9 cellular contexts compared by ENCODE assay signal in genomic region chrX:17860811-17861495, GRCh38. TPM values are rescaled to one million over a fixed set of nuclear protein-coding genes. Genes with fewer than 3 reads are reported as not detected.
DNase-seq lines count a peak whose midpoint lies in the region; ATAC-seq and TF ChIP-seq lines count a peak whose summit lies in the region.
"Had no signal": no experiment of that assay in that cellular context is flagged by ENCODE, and none has a peak within 500 bp of the region (broad histone marks: within the 10 kb centered on the region; RNA-seq: fewer than 3 reads in every experiment).

Gene RAI2, minus strand, starts transcription at chrX:17861298. Its CDS starts 59,288 bp downstream, at chrX:17802010.

- POLR2A ChIA-PET in CD8-positive, alpha-beta memory T cell (lab: Charles Lee), result no interaction called here

- H3K9me3 Mint-ChIP-seq in CD8-positive, alpha-beta memory T cell, result peaks cover 0 to 2% (median 0%) of the 10 kb centered on the region in 5 donors

- peak within 1 kb of the TSS; percentile 51 to 73 (median 59) for H3K4me3 Mint-ChIP-seq in CD8-positive, alpha-beta memory T cell

- H3K4me3 ChIP-seq in CD8-positive, alpha-beta memory T cell (ENCODE audit: low read length), result no peak within 1 kb of the TSS
- H3K4me3 ChIP-seq in body of pancreas, result peak within 1 kb of the TSS; percentile 9 to 30

- intact Hi-C loops in body of pancreas (cut with DNase I), result no loop called here

- DNase-seq in CD8-positive, alpha-beta memory T cell, result peak in 1 of 5 donors; percentile 20
- peak; percentile 80 for DNase-seq in NCI-H748 (lab: John Stamatoyannopoulos, UW; ENCODE audit: unreplicated experiment)
- DNase-seq in body of pancreas, result peak; percentile 45 to 64 (median 57)
- no peak for DNase-seq in left lobe of liver (ENCODE audit: low spot score)
- peak; percentile 1 for DNase-seq in stimulated activated CD8-positive, alpha-beta memory T cell treated with anti-CD3 and anti-CD28 coated beads, Interleukin-15, amount 100 ng/mL, for 1 hour (ENCODE audit: low read depth)
- DNase-seq in GF-D8 (lab: John Stamatoyannopoulos, UW), result no peak
- DNase-seq in NOMO-1 (lab: John Stamatoyannopoulos, UW; ENCODE audit: unreplicated experiment in 2 of 2), result no peak
- no peak for DNase-seq in NCI-H2196 (lab: John Stamatoyannopoulos, UW; ENCODE audit: unreplicated experiment)

- peak in 2 of 7 experiments; percentile 18 for TF ChIP-seq CTCF in body of pancreas (IDR thresholded peaks at IDR 0.05)

- 3% methylated on average over 7 of the region's 98 CpGs; no CpG with 5 or more reads in 1 of the 2 donors for WGBS in body of pancreas, 2 donors

- ATAC-seq in body of pancreas, result peak; percentile 76
- ATAC-seq in left lobe of liver, result peak; percentile 75

- no peak within 1 kb of the TSS for H3K27ac ChIP-seq in CD8-positive, alpha-beta memory T cell (ENCODE audit: low read depth, low read length)
- H3K27ac ChIP-seq in body of pancreas, result peak within 1 kb of the TSS in 3 of 4 donors; percentile 30 to 63 (median 51)
- H3K27ac ChIP-seq: epithelial cell of prostate had no signal

- no peaks in the 10 kb centered on the region for H3K36me3 ChIP-seq in CD8-positive, alpha-beta memory T cell (ENCODE audit: insufficient read depth, low read length)
- H3K36me3 ChIP-seq in body of pancreas (replicated peaks in 1 of 2; ENCODE audit: insufficient read depth in 1 of 2, low read depth in 2 of 2), result no peaks in the 10 kb centered on the region

- peaks cover 39 to 51% of the 10 kb centered on the region in 2 donors for H3K27me3 Mint-ChIP-seq in CD8-positive, alpha-beta memory T cell

- H3K27me3 ChIP-seq in CD8-positive, alpha-beta memory T cell (ENCODE audit: insufficient read depth, low read length, poor library complexity, severe bottlenecking), result no peaks in the 10 kb centered on the region
- H3K27me3 ChIP-seq in body of pancreas, result no peaks in the 10 kb centered on the region

- H3K36me3 Mint-ChIP-seq in CD8-positive, alpha-beta memory T cell, result no peaks in the 10 kb centered on the region

- no peak within 1 kb of the TSS for H3K27ac Mint-ChIP-seq in CD8-positive, alpha-beta memory T cell

- peaks cover 2 to 9% (median 4%) of the 10 kb centered on the region in 3 donors for H3K4me1 Mint-ChIP-seq in CD8-positive, alpha-beta memory T cell

- CTCF ChIA-PET in CD8-positive, alpha-beta memory T cell (lab: Charles Lee), result no interaction called here

- peaks cover 4% of the 10 kb centered on the region for H3K4me1 ChIP-seq in CD8-positive, alpha-beta memory T cell (ENCODE audit: insufficient read depth, low read length)
- H3K4me1 ChIP-seq in body of pancreas, result no peaks in the 10 kb centered on the region

- no peaks in the 10 kb centered on the region for H3K9me3 ChIP-seq in CD8-positive, alpha-beta memory T cell (ENCODE audit: low read length)
- H3K9me3 ChIP-seq in body of pancreas, result no peaks in the 10 kb centered on the region

- TF ChIP-seq POLR2A in body of pancreas (IDR thresholded peaks at IDR 0.05), result peak; percentile 27 to 60 (median 48)

RNA-seq across cellular contexts. Expression of gene RAI2, which starts in this region (rescaled TPM):
- total RNA-seq in CD8-positive, alpha-beta memory T cell, result under 1 TPM; 0.55 to 0.64 TPM
- 0.32 TPM for polyA plus RNA-seq in CD8-positive, alpha-beta memory T cell
- 1 to 10 TPM; 4.9 to 8.6 TPM for total RNA-seq in body of pancreas
- 2.1 TPM for total RNA-seq in left lobe of liver

Comparison
In these comparisons a context has a peak if more than half of its experiments do, and no peak if none do; other contexts are left out.
1. DNase-seq: peak in NCI-H748 (single experiment), body of pancreas (4 of 4) and stimulated activated CD8-positive, alpha-beta memory T cell treated with anti-CD3 and anti-CD28 coated beads, Interleukin-15, amount 100 ng/mL, for 1 hour (single experiment); none in left lobe of liver (single experiment), GF-D8 (single experiment), NOMO-1 (0 of 2) and NCI-H2196 (single experiment).